ENCODE assay signal across 8 cellular contexts in the genomic region with DNA sequence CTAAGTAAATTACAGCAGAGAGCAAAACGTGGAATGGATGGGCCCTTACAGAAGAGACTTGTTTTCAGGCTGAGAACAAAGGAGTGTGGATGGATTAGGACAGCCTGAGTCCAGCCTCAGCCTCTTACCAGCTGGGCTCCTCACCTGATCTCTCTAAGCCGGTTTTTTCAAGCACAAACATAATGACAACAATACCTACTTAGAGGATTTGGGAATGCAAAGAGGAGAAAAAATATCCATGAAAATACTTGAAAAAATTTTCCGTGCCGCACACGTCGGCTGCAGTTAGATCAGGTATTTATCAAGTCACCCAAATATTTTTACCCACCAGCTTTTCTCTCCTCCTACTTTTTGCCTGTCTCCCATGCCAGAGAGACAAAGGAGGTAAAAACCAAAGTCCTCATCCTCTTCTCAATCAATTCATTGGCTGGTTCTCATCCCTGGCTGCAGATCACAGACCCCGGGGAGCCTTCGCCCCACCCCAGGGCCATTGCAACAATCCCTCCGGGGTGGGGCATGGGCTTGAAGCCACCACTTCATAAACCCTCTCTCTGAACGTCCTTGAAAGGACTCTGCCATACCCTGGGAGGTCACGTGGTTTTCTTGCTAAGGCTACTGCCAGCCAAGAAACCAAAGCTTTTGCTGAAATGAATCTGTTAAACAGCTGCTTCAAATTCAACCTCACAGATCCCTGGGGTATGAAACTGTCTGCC. TPM values are rescaled to one million over a fixed set of nuclear protein-coding genes. Genes with fewer than 3 reads are reported as not detected.
DNase-seq lines count a peak whose midpoint lies in the region; ATAC-seq, FAIRE-seq and TF ChIP-seq lines count a peak whose summit lies in the region.

No MANE protein-coding gene starts in this region.

- H3K27me3 ChIP-seq in HUES6 (ENCODE audit: control insufficient read depth, insufficient read depth, low read length) (no peaks in the 10 kb centered on the region), left ventricle myocardium inferior (ENCODE audit: low read depth) (no peaks in the 10 kb centered on the region), small intestine (ENCODE audit: control insufficient read depth in 2 of 2, insufficient read depth in 2 of 2, low read length in 2 of 2) (no peaks in the 10 kb centered on the region)

- H3K9ac ChIP-seq in HUES6 (ENCODE audit: low read length), result no peak overlapping the region

- H3K27ac ChIP-seq in HUES6 (ENCODE audit: low read depth, low read length), result peak overlapping the region; percentile 83
- H3K27ac ChIP-seq in OCI-LY7 (ENCODE audit: low read depth, low read length, poor library complexity, severe bottlenecking), result no peak overlapping the region
- peak overlapping the region; percentile 9 for H3K27ac ChIP-seq in left ventricle myocardium inferior (replicated peaks)
- H3K27ac ChIP-seq in small intestine (ENCODE audit: low read depth in 1 of 2, low read length in 1 of 2), result no peak overlapping the region

- H3K4me2 ChIP-seq in OCI-LY7 (ENCODE audit: low read length), result no peak overlapping the region

- CTCF ChIA-PET in OCI-LY7 (lab: Charles Lee; ENCODE audit: unreplicated experiment), result no interaction called here

- DNase-seq in OCI-LY7 (ENCODE audit: low spot score) (no peak), left ventricle myocardium inferior (no peak), small intestine (peak; percentile 72), activated gamma-delta T cell treated with Interleukin-2 at 50 U/mL for 16 hours (no peak)
- no peak for DNase-seq in stimulated activated naive CD4-positive, alpha-beta T cell (lab: John Stamatoyannopoulos, UW)

- peak overlapping the region; percentile 15; the same call in 1 of the 2 replicates for H2AFZ ChIP-seq in OCI-LY7 (ENCODE audit: low read length)

- TF ChIP-seq CTCF in OCI-LY7 (conservative IDR thresholded peaks at IDR 0.05; ENCODE audit: low read length), result no peak
- no peak for TF ChIP-seq CTCF in left ventricle myocardium inferior (IDR thresholded peaks at IDR 0.05; ENCODE audit: borderline replicate concordance)

- no peaks in the 10 kb centered on the region for H3K79me2 ChIP-seq in OCI-LY7 (ENCODE audit: insufficient read depth, low read depth, low read length)

- no peaks in the 10 kb centered on the region for H3K9me2 ChIP-seq in OCI-LY7 (ENCODE audit: insufficient read depth, low read length)

- H4K20me1 ChIP-seq in OCI-LY7 (ENCODE audit: insufficient read depth, low read length), result no peaks in the 10 kb centered on the region

- H3K9me3 ChIP-seq in HUES6 (ENCODE audit: control insufficient read depth, insufficient read depth, low read depth, low read length) (no peaks in the 10 kb centered on the region), OCI-LY7 (ENCODE audit: low read length) (no peaks in the 10 kb centered on the region), left ventricle myocardium inferior (replicated peaks) (no peaks in the 10 kb centered on the region), small intestine (ENCODE audit: control insufficient read depth, low read depth) (no peaks in the 10 kb centered on the region)

- H3K4me1 ChIP-seq in HUES6 (ENCODE audit: control insufficient read depth, insufficient read depth, low read length) (peaks cover 14% of the 10 kb centered on the region), OCI-LY7 (ENCODE audit: insufficient read depth, low read length, poor library complexity, severe bottlenecking) (peaks cover 7% of the 10 kb centered on the region), left ventricle myocardium inferior (peaks cover 12% of the 10 kb centered on the region), small intestine (ENCODE audit: control insufficient read depth in 2 of 2, insufficient read depth in 1 of 2, low read depth in 1 of 2, low read length in 1 of 2) (peaks cover 0 to 4% of the 10 kb centered on the region in 2 donors)

- intact Hi-C loops in OCI-LY7 (cut with micrococcal nuclease; ENCODE audit: unreplicated experiment), result no loop called here
- intact Hi-C loops in left ventricle myocardium inferior (cut with micrococcal nuclease), result no loop called here

- no peak for FAIRE-seq in small intestine (lab: Jason Lieb, UNC)

- H3K4me3 ChIP-seq in HUES6 (ENCODE audit: low read depth, low read length) (no peak overlapping the region), OCI-LY7 (ENCODE audit: low read depth, low read length, poor library complexity, severe bottlenecking) (no peak overlapping the region), left ventricle myocardium inferior (peak overlapping the region; percentile 20), small intestine (ENCODE audit: low read depth in 1 of 2, low read length in 2 of 2) (no peak overlapping the region)

- no TSS peak for BruUV-seq in OCI-LY7 (replicated peaks; lab: Mats Ljungman, UMichigan)

- H3K36me3 ChIP-seq in HUES6 (ENCODE audit: control insufficient read depth, insufficient read depth, low read length) (no peaks in the 10 kb centered on the region), OCI-LY7 (ENCODE audit: insufficient read depth, low read length) (no peaks in the 10 kb centered on the region), left ventricle myocardium inferior (no peaks in the 10 kb centered on the region), small intestine (ENCODE audit: control insufficient read depth in 2 of 2, insufficient read depth in 2 of 2, low read length in 2 of 2) (no peaks in the 10 kb centered on the region)

- POLR2A ChIA-PET in OCI-LY7 (lab: Charles Lee), result interaction anchor here (0.6 to 1.3 kb wide), 2 partner anchors 33 to 351 kb away, joined by 3 to 4 read pairs; no protein-coding TSS in a partner anchor

- ATAC-seq in HG03342 (IDR thresholded peaks at IDR 0.05; ENCODE audit: unreplicated experiment), result no peak
- ATAC-seq in HG02588 (IDR thresholded peaks at IDR 0.05; ENCODE audit: unreplicated experiment), result no peak

- WGBS in small intestine, 3 donors, result 13 to 37% (median 31%) methylated on average over 11 of the region's 11 CpGs

RNA-seq across cellular contexts. Expression of gene GTF2I, which starts 29.7 kb away (rescaled TPM):
- total RNA-seq in OCI-LY7 (2014; rRNA removed; shearing (Covaris generic)), result 145 and 188 TPM in 2 replicates
- 269 and 281 TPM in 2 replicates for total RNA-seq in OCI-LY7 (2022)
- total RNA-seq in left ventricle myocardium inferior, result 122 TPM
- polyA plus RNA-seq in small intestine, result 10 to 100 TPM; 21.6 to 33.7 (median 25.9) TPM

Comparison
In these comparisons a context has a peak if more than half of its experiments do, and no peak if none do; other contexts are left out.
1. H3K27ac ChIP-seq: peak in HUES6 (single experiment) and left ventricle myocardium inferior (single experiment); none in OCI-LY7 (single experiment) and small intestine (0 of 2).